ENCODE assay signal across 27 cellular contexts in the genomic region with DNA sequence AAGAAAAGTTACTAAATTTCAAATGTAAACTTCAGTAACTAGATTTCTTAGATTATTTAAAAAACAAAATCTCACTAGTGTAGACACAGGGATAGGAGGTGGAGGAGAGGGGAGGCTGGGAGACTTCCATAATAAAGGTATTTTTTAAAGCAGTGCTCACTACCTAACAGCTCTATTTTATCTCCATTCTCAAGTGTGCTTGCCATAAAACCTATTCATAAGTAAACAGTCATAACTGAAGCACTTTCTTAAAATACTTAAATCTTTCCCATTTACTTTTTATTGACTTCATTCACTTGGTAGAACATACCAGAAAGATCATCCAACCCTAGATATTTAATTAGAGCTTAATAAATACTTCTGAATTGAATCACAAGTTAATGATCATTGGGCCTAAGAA.
"Had no signal": no experiment of that assay in that cellular context is flagged by ENCODE, and none has a peak within 500 bp of the region (broad histone marks: within the 10 kb centered on the region; RNA-seq: fewer than 3 reads in every experiment).

No MANE protein-coding gene starts in this region.

- DNase-seq: cortex of kidney; effector memory CD8-positive, alpha-beta T cell; erythroblast; esophagus squamous epithelium; hypothalamus; immature natural killer cell; islet precursor cell; kidney glomerular epithelial cell; mesenchymal stem cell; mucosa of descending colon; naive B cell; nephron progenitor cell; nucleus accumbens; right cardiac atrium; sigmoid colon; stimulated activated CD4-positive, alpha-beta T cell treated with anti-CD3 and anti-CD28 coated beads, Interleukin-15, amount 100 ng/mL, for 24 hours; stimulated activated CD4-positive, alpha-beta T cell treated with anti-CD3 and anti-CD28 coated beads, Interleukin-2, amount 100 ng/mL, for 48 hours; stimulated activated naive B cell treated with anti-CD40 and anti-IgM and Interleukin-4, amounts not matched to agents 10 μg/mL and 1 μg/mL and 100 μg/mL, for 72 hours; stimulated activated naive CD8-positive, alpha-beta T cell treated with anti-CD3 and anti-CD28 coated beads, Interleukin-15, amount 100 ng/mL, for 72 hours; transverse colon; upper lobe of right lung; uterus had no signal

- H3K4me1 Mint-ChIP-seq: immature natural killer cell; mesothelial cell of epicardium; naive B cell; nephron progenitor cell; stimulated activated naive B cell treated with anti-CD40 and anti-IgM and Interleukin-4, amounts not matched to agents 10 μg/mL and 1 μg/mL and 100 μg/mL, for 72 hours; stimulated activated naive CD8-positive, alpha-beta T cell treated with anti-CD3 and anti-CD28 coated beads, Interleukin-15, amount 100 ng/mL, for 72 hours had no signal

- H3K27ac ChIP-seq: esophagus squamous epithelium, prostate gland, sigmoid colon, skin epidermis, suprapubic skin, transverse colon, upper lobe of right lung, uterus had no signal

- H3K27ac Mint-ChIP-seq: effector memory CD8-positive, alpha-beta T cell; immature natural killer cell; mesothelial cell of epicardium; naive B cell; nephron progenitor cell; stimulated activated naive B cell treated with anti-CD40 and anti-IgM and Interleukin-4, amounts not matched to agents 10 μg/mL and 1 μg/mL and 100 μg/mL, for 72 hours had no signal

- H3K9me3 Mint-ChIP-seq: effector memory CD8-positive, alpha-beta T cell; immature natural killer cell; mesothelial cell of epicardium; naive B cell; nephron progenitor cell; stimulated activated naive B cell treated with anti-CD40 and anti-IgM and Interleukin-4, amounts not matched to agents 10 μg/mL and 1 μg/mL and 100 μg/mL, for 72 hours; stimulated activated naive CD8-positive, alpha-beta T cell treated with anti-CD3 and anti-CD28 coated beads, Interleukin-15, amount 100 ng/mL, for 72 hours had no signal

- H3K27me3 ChIP-seq: esophagus squamous epithelium, sigmoid colon, suprapubic skin, transverse colon, upper lobe of right lung, uterus had no signal

- ATAC-seq: effector memory CD8-positive, alpha-beta T cell; left lobe of liver; mucosa of descending colon; right cardiac atrium; stimulated activated naive B cell treated with anti-CD40 and anti-IgM and Interleukin-4, amounts not matched to agents 10 μg/mL and 1 μg/mL and 100 μg/mL, for 72 hours; stimulated activated naive CD8-positive, alpha-beta T cell treated with anti-CD3 and anti-CD28 coated beads, Interleukin-15, amount 100 ng/mL, for 72 hours; upper lobe of right lung had no signal

- H3K36me3 ChIP-seq: prostate gland, uterus had no signal

- H3K27me3 Mint-ChIP-seq: effector memory CD8-positive, alpha-beta T cell; naive B cell; stimulated activated naive B cell treated with anti-CD40 and anti-IgM and Interleukin-4, amounts not matched to agents 10 μg/mL and 1 μg/mL and 100 μg/mL, for 72 hours; stimulated activated naive CD8-positive, alpha-beta T cell treated with anti-CD3 and anti-CD28 coated beads, Interleukin-15, amount 100 ng/mL, for 72 hours had no signal

- H3K9me3 ChIP-seq: esophagus squamous epithelium, mucosa of descending colon, prostate gland, sigmoid colon, suprapubic skin, transverse colon, upper lobe of right lung, uterus had no signal

- H3K4me1 ChIP-seq: esophagus squamous epithelium, prostate gland, sigmoid colon, suprapubic skin, transverse colon, upper lobe of right lung, uterus had no signal

- H3K4me3 ChIP-seq: esophagus squamous epithelium, mucosa of descending colon, prostate gland, sigmoid colon, skin epidermis, suprapubic skin, transverse colon, upper lobe of right lung, uterus had no signal

- H3K4me3 Mint-ChIP-seq: effector memory CD8-positive, alpha-beta T cell; immature natural killer cell; mesothelial cell of epicardium; naive B cell; nephron progenitor cell; stimulated activated naive B cell treated with anti-CD40 and anti-IgM and Interleukin-4, amounts not matched to agents 10 μg/mL and 1 μg/mL and 100 μg/mL, for 72 hours; stimulated activated naive CD8-positive, alpha-beta T cell treated with anti-CD3 and anti-CD28 coated beads, Interleukin-15, amount 100 ng/mL, for 72 hours had no signal
